In the genomic region with DNA sequence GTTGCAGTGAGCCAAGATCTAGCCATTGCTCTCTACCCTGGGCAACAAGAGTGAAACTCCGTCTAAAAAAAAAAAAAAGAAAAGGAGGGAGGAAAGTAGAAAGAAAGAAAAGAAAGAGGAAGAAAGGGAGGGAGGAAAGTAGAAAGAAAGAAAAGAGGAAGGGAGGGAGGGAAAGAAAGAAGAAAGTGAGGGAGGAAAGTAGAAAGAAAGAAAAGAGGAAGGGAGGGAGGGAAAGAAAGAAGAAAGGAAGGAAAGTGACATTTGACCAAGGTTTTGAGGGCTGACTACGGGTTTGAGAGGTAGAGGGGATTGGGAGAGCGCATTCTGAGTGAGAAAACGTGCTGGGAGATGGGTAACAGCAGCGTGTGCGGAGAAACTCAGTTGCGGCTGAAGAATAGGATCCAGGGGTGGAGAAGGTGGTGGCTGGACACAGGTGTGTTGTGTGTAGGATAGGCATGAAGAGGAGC, we compare ENCODE assay signal across 11 cellular contexts. TPM values are rescaled to one million over a fixed set of nuclear protein-coding genes. Genes with fewer than 3 reads are reported as not detected.
DNase-seq lines count a peak whose midpoint lies in the region; ATAC-seq, FAIRE-seq and TF ChIP-seq lines count a peak whose summit lies in the region.
"Had no signal": no experiment of that assay in that cellular context is flagged by ENCODE, and none has a peak within 500 bp of the region (broad histone marks: within the 10 kb centered on the region; RNA-seq: fewer than 3 reads in every experiment).

No MANE protein-coding gene starts in this region.

- intact Hi-C loops in K562 (cut with micrococcal nuclease): loop anchor here (5.0 kb wide), 1 partner anchor 236 kb away; no protein-coding TSS in a partner anchor

- DNase-seq in A549 (ENCODE audit: low read depth in 1 of 2, low spot score in 1 of 2) (no peak), H7 (peak; percentile 70), K562 (ENCODE audit: extremely low read depth in 1 of 4, low spot score in 3 of 4) (no peak), AG08395 (ENCODE audit: low spot score) (no peak), NCI-H345 treated with DMSO at 0.1 percent for 48 hours (lab: John Stamatoyannopoulos, UW; ENCODE audit: unreplicated experiment) (no peak), GM23248 (no peak)
- DNase-seq: activated gamma-delta T cell had no signal

- H3K36me3 ChIP-seq in H7 (replicated peaks; ENCODE audit: control insufficient read depth, insufficient read depth, low read length) (no peaks in the 10 kb centered on the region), K562 (ENCODE audit: control insufficient read depth, insufficient read depth, low read length) (no peaks in the 10 kb centered on the region), muscle layer of colon (ENCODE audit: insufficient read depth, low read length) (no peaks in the 10 kb centered on the region), GM23248 (ENCODE audit: low read depth) (no peaks in the 10 kb centered on the region)
- H3K36me3 ChIP-seq: prostate gland had no signal

- H2AFZ ChIP-seq in K562 (ENCODE audit: low read depth, low read length) (no peak overlapping the region), GM23248 (no peak overlapping the region)

- H3K27me3 ChIP-seq in H7 (ENCODE audit: control insufficient read depth, insufficient read depth, low read length) (peaks cover 64% of the 10 kb centered on the region), K562 (ENCODE audit: control insufficient read depth in 2 of 2, insufficient read depth in 2 of 2, low read length in 2 of 2) (peaks cover 37 to 88% of the 10 kb centered on the region in 2 experiments), muscle layer of colon (ENCODE audit: control insufficient read depth in 1 of 2, insufficient read depth in 2 of 2, low read length in 2 of 2) (peaks cover 16 to 27% of the 10 kb centered on the region in 2 donors), GM23248 (replicated peaks; ENCODE audit: insufficient read depth) (peaks cover 38% of the 10 kb centered on the region)

- H3K4me2 ChIP-seq in A549 (peak overlapping the region; percentile 87), K562 (ENCODE audit: insufficient read depth, low read length) (no peak overlapping the region), GM23248 (ENCODE audit: unreplicated experiment) (no peak overlapping the region)

- H3K27ac ChIP-seq in A549 (peak overlapping the region in 1 of 2 experiments; percentile 94; a peak in 4 of 6 replicates), K562 (ENCODE audit: extremely low read depth, low read depth, low read length) (no peak overlapping the region), muscle layer of colon (ENCODE audit: low read depth, low read length) (no peak overlapping the region), GM23248 (no peak overlapping the region)
- H3K27ac ChIP-seq: prostate gland had no signal

- H3K9me2 ChIP-seq in GM23248 (ENCODE audit: insufficient read depth): no peaks in the 10 kb centered on the region

- H3K9me3 ChIP-seq in A549: no peaks in the 10 kb centered on the region
- H3K9me3 ChIP-seq in K562 (replicated peaks; ENCODE audit: control insufficient read depth, insufficient read depth, low read depth, low read length): no peaks in the 10 kb centered on the region
- H3K9me3 ChIP-seq in muscle layer of colon (ENCODE audit: low read length): no peaks in the 10 kb centered on the region
- no peaks in the 10 kb centered on the region for H3K9me3 ChIP-seq in GM23248 (ENCODE audit: low read depth)
- H3K9me3 ChIP-seq: prostate gland had no signal

- no peak; a peak in 1 of 6 replicates for ATAC-seq in A549
- ATAC-seq in K562: no peak
- no peak for ATAC-seq in HG03520 (IDR thresholded peaks at IDR 0.05; ENCODE audit: unreplicated experiment)

- peaks cover 12% of the 10 kb centered on the region for H3F3A ChIP-seq in GM23248 (ENCODE audit: insufficient read depth)

- POLR2A ChIA-PET in A549 (lab: Yijun Ruan, JAX): no interaction called here
- POLR2A ChIA-PET in K562 (lab: Yijun Ruan, JAX): no interaction called here

- H3K4me1 ChIP-seq in A549 (peaks cover 41% of the 10 kb centered on the region), K562 (replicated peaks in 1 of 2; ENCODE audit: control insufficient read depth in 2 of 2, insufficient read depth in 2 of 2, low read length in 2 of 2) (peaks cover 5 to 30% of the 10 kb centered on the region in 2 experiments; a peak in 4 of 5 replicates), muscle layer of colon (ENCODE audit: insufficient read depth, low read length) (peaks cover 14% of the 10 kb centered on the region), GM23248 (ENCODE audit: insufficient read depth) (peaks cover 17% of the 10 kb centered on the region)

- TF ChIP-seq CTCF in A549 (IDR thresholded peaks at IDR 0.05) (no peak), K562 (IDR thresholded peaks at IDR 0.05 in 2 of 3, conservative IDR thresholded peaks at IDR 0.05 in 1 of 3; ENCODE audit: insufficient read depth in 2 of 3, low read depth in 1 of 3, low read length in 3 of 3) (no peak)

- H3K79me2 ChIP-seq in K562 (ENCODE audit: control insufficient read depth, insufficient read depth, low read length) (no peaks in the 10 kb centered on the region), GM23248 (ENCODE audit: insufficient read depth) (no peaks in the 10 kb centered on the region)

- TF ChIP-seq EP300 in A549 (IDR thresholded peaks at IDR 0.05) (no peak), K562 (IDR thresholded peaks at IDR 0.05; ENCODE audit: low read length) (no peak)

- CTCF ChIA-PET in A549 (lab: Yijun Ruan, JAX) (interaction anchor here (0.6 to 1.0 kb wide), 2 partner anchors 40 to 63 kb away, joined by 3 read pairs; no protein-coding TSS in a partner anchor), K562 (lab: Yijun Ruan, JAX; ENCODE audit: low intra/inter-chr PET ratio) (interaction anchor here (0.7 kb wide), 1 partner anchor 525 kb away, joined by 3 read pairs; no protein-coding TSS in a partner anchor)

- in situ Hi-C loops in K562 (cut with MboI): loop anchor here (10.0 kb wide), 1 partner anchor 722 kb away; no protein-coding TSS in a partner anchor
- in situ Hi-C loops in GM23248 (cut with MboI): no loop called here

- peaks cover 2% of the 10 kb centered on the region for H3K9me1 ChIP-seq in K562 (ENCODE audit: control insufficient read depth, insufficient read depth, low read length)

- H4K20me1 ChIP-seq in K562 (replicated peaks; ENCODE audit: control insufficient read depth, insufficient read depth, low read length): 0 out of 2 replicates have a peak, but pooled peaks cover 4% of the 10 kb centered on the region
- H4K20me1 ChIP-seq in GM23248 (ENCODE audit: insufficient read depth): no peaks in the 10 kb centered on the region

- FAIRE-seq in A549 (lab: Jason Lieb, UNC): no peak
- FAIRE-seq in K562 (lab: Jason Lieb, UNC): no peak
- FAIRE-seq: keratinocyte had no signal

- TF ChIP-seq RAD21 in A549 (conservative IDR thresholded peaks at IDR 0.05 in 1 of 2, IDR thresholded peaks at IDR 0.05 in 1 of 2): no peak
- TF ChIP-seq RAD21 in K562 (CRISPR knock-in tag; conservative IDR thresholded peaks at IDR 0.05 in 1 of 2, IDR thresholded peaks at IDR 0.05 in 1 of 2): no peak

- no TSS peak for BruUV-seq in K562 (replicated peaks; lab: Mats Ljungman, UMichigan)

- H3K4me3 ChIP-seq in A549: peak overlapping the region; percentile 75
- H3K4me3 ChIP-seq in H7 (ENCODE audit: insufficient read depth, low read depth, low read length): peak overlapping the region; percentile 45; the same call in 1 of the 2 replicates
- no peak overlapping the region for H3K4me3 ChIP-seq in K562
- H3K4me3 ChIP-seq in muscle layer of colon (ENCODE audit: low read depth in 1 of 2, low read length in 2 of 2): peak overlapping the region; percentile 41 to 57
- no peak overlapping the region for H3K4me3 ChIP-seq in GM23248

- no peak overlapping the region for H3K9ac ChIP-seq in K562 (ENCODE audit: insufficient read depth in 1 of 2, low read depth in 2 of 2, low read length in 2 of 2)
- no peak overlapping the region for H3K9ac ChIP-seq in muscle layer of colon (ENCODE audit: low read length)
- H3K9ac ChIP-seq in GM23248: no peak overlapping the region

- 85% methylated on average over 7 of the region's 7 CpGs for WGBS in A549 (ENCODE audit: missing lambda C conversion rate)
- WGBS in K562 (ENCODE audit: insufficient coverage, low coverage, missing lambda C conversion rate): 14% methylated on average over 6 of the region's 7 CpGs
- WGBS in GM23248 (ENCODE audit: low coverage in 1 of 2, low lambda C conversion rate in 2 of 2, missing lambda C conversion rate in 2 of 2), 2 experiments: 88 to 93% methylated on average over 7 of the region's 7 CpGs

- no peak for TF ChIP-seq POLR2A in A549 (IDR thresholded peaks at IDR 0.05; ENCODE audit: low read length)
- no peak for TF ChIP-seq POLR2A in K562 (conservative IDR thresholded peaks at IDR 0.05)

TF ChIP-seq in A549, 52 proteins besides CTCF, POLR2A, EP300 and RAD21 (continues in another document):
- no peak for TF ChIP-seq MAFK (IDR thresholded peaks at IDR 0.05; ENCODE audit: partially characterized antibody)

RNA-seq across cellular contexts. Expression of gene PAPLN, which starts 0.5 kb away (rescaled TPM):
- 4.3 and 5.0 TPM in 2 replicates for polyA plus RNA-seq in A549 (2011; rRNA removed)
- 5.9 and 9.2 TPM in 2 replicates for polyA plus RNA-seq in A549 (2012; cell fraction: cytosol; rRNA removed)
- 48.0 and 53.9 TPM in 2 replicates for polyA plus RNA-seq in A549 (2012; cell fraction: nucleus; rRNA removed)
- polyA plus RNA-seq in A549 (2017; fragmentation: RNase III; extraction: RNeasy Plus Mini Kit Qiagen cat#74134 plus additional on column Dnase treatment): 4.5 to 6.6 TPM (median 5.0 TPM) in 3 replicates
- polyA minus RNA-seq in A549 (2011; rRNA and poly(A)+ RNA removed): 5.9 and 7.1 TPM in 2 replicates
- total RNA-seq in H7 (2014; rRNA removed; shearing (Covaris generic)): 1.0 and 2.2 TPM in 2 replicates
- 34.7 and 36.1 TPM in 2 replicates for total RNA-seq in K562 (2011; cell fraction: chromatin; rRNA removed; ENCODE audit: low replicate concordance)
- 21.0 and 22.8 TPM in 2 replicates for total RNA-seq in K562 (2011; cell fraction: nucleolus; rRNA removed)
- 23.0 and 23.8 TPM in 2 replicates for total RNA-seq in K562 (2011; cell fraction: nucleoplasm; rRNA removed)
- 1.3 and 1.7 TPM in 2 replicates for total RNA-seq in K562 (2014; rRNA removed)
- 1.2 and 1.4 TPM in 2 replicates for total RNA-seq in K562 (2014; rRNA removed; fragmentation: Illumina TruSeq; extraction: Trizol)
- 1.2 TPM in 2 replicates for total RNA-seq in K562 (2015; rRNA removed; fragmentation: Illumina TruSeq; extraction: Trizol)
- total RNA-seq in K562 (2021): 2.2 and 2.9 TPM in 2 replicates
- 2.9 and 4.2 TPM in 2 replicates for polyA plus RNA-seq in K562 (2011; rRNA removed)
- 1.4 and 2.2 TPM in 2 replicates for polyA plus RNA-seq in K562 (2011; cell fraction: cytosol; rRNA removed)
- polyA plus RNA-seq in K562 (2011; cell fraction: nucleus; rRNA removed): 20.9 and 24.5 TPM in 2 replicates
- polyA plus RNA-seq in K562 (2012): 2.8 and 5.5 TPM in 2 replicates
- 1.7 and 2.2 TPM in 2 replicates for polyA plus RNA-seq in K562 (2014; fragmentation: Illumina TruSeq; extraction: Trizol)
- under 1 TPM; 0.43 to 0.56 TPM for polyA plus RNA-seq in K562 (2014; fragmentation: Nextera tagmentation; extraction: Ambion mirVana)
- 3.5 and 5.5 TPM in 2 replicates for polyA plus RNA-seq in K562 (2014; rRNA removed)
- 0.95 and 1.7 TPM in 2 replicates for polyA minus RNA-seq in K562 (2011; rRNA and poly(A)+ RNA removed)
- polyA minus RNA-seq in K562 (2011; cell fraction: cytosol; rRNA and poly(A)+ RNA removed): 0.55 and 1.8 TPM in 2 replicates
- 6.7 and 8.3 TPM in 2 replicates for polyA minus RNA-seq in K562 (2011; cell fraction: nucleus; rRNA and poly(A)+ RNA removed)
- 0.22 and 1.0 TPM in 2 replicates for total RNA-seq in GM23248 (2014; rRNA removed; shearing (Covaris generic))
- 0.51 and 0.98 TPM in 2 replicates for polyA plus RNA-seq in GM23248 (2016; fragmentation: Nextera tagmentation; extraction: Ambion mirVana)

Comparison
In these comparisons a context has a peak if more than half of its experiments do, and no peak if none do; other contexts are left out.
1. H3K4me3 ChIP-seq: peak in A549 (single experiment), H7 (single experiment) and muscle layer of colon (2 of 2); none in K562 (single experiment) and GM23248 (single experiment).